ENCODE assay signal across 8 cellular contexts in the genomic region with DNA sequence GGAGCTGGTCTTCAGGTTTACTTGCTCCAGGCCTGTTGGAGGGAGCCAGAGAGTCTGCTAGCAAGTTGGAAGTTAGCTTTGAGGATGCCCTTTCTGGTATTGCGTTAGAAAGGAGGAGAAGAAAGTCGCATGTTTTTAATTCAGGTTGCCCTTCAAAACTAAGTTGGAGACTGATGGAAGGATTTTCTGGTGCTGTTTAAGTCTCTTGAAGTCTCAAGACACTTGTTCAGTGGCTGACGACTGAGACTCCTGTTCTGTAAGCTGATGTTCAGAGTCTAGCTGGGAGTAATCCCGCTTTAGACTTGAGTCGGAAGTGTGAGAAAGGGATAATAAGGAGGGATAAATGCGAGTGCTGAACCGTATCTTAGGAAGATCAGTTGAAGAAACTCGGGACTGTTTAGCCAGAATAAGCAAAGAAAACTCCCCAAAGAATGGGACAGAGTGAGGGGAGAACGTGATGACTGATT. TPM values are rescaled to one million over a fixed set of nuclear protein-coding genes. Genes with fewer than 3 reads are reported as not detected.
A peak's percentile ranks its signal among the peaks of the same experiment; 100 is the strongest.
DNase-seq lines count a peak whose midpoint lies in the region; ATAC-seq, FAIRE-seq and TF ChIP-seq lines count a peak whose summit lies in the region.

No MANE protein-coding gene starts in this region.

- peak overlapping the region; percentile 97 for H3K27ac Mint-ChIP-seq in neural crest cell (ENCODE audit: unreplicated experiment)

- peaks cover 0 to 21% (median 0%) of the 10 kb centered on the region in 3 donors for H3K36me3 ChIP-seq in Peyer's patch

- TF ChIP-seq CTCF in Peyer's patch (IDR thresholded peaks at IDR 0.05), result no peak
- TF ChIP-seq CTCF in epithelial cell of proximal tubule (conservative IDR thresholded peaks at IDR 0.05; ENCODE audit: low read depth, low read length), result peak; percentile 8
- no peak for TF ChIP-seq CTCF in neural crest cell (conservative IDR thresholded peaks at IDR 0.05)

- H3K27me3 Mint-ChIP-seq in neural crest cell (ENCODE audit: low read depth), result peaks cover 42% of the 10 kb centered on the region

- H3K4me3 ChIP-seq in Peyer's patch (peak overlapping the region; percentile 59 to 93 (median 92)), epithelial cell of proximal tubule (ENCODE audit: low read depth, low read length) (peak overlapping the region; percentile 93)

- no peak for FAIRE-seq in GM12891 (lab: Jason Lieb, UNC)

- peak overlapping the region; percentile 87 for H3K4me3 Mint-ChIP-seq in neural crest cell

- peak overlapping the region; percentile 79 to 93 (median 89) for H3K27ac ChIP-seq in Peyer's patch

- DNase-seq in NOMO-1 treated with DMSO at 0.1 percent for 48 hours (lab: John Stamatoyannopoulos, UW; ENCODE audit: unreplicated experiment), result peak; percentile 41
- no peak for DNase-seq in NOMO-1 treated with dmso at 0.1 percent for 144 hours (lab: John Stamatoyannopoulos, UW; ENCODE audit: unreplicated experiment)
- no peak for DNase-seq in Peyer's patch
- DNase-seq in epithelial cell of proximal tubule (ENCODE audit: low read depth), result no peak
- DNase-seq in neural crest cell (ENCODE audit: low read depth, low spot score), result no peak
- no peak for DNase-seq in GM12891 (ENCODE audit: insufficient read length, low spot score)
- no peak for DNase-seq in NCI-H510A treated with DMSO at 0.1 percent for 48 hours (lab: John Stamatoyannopoulos, UW)

- ATAC-seq in HG03565 (IDR thresholded peaks at IDR 0.05; ENCODE audit: unreplicated experiment), result no peak

- TF ChIP-seq POLR2A in Peyer's patch (IDR thresholded peaks at IDR 0.05) (no peak), GM12891 (IDR thresholded peaks at IDR 0.05; ENCODE audit: low read depth, low read length) (no peak)

- H3K4me1 Mint-ChIP-seq in neural crest cell, result peaks cover 38% of the 10 kb centered on the region

- peaks cover 16% of the 10 kb centered on the region for H3K36me3 Mint-ChIP-seq in neural crest cell (ENCODE audit: low read depth)

- no peaks in the 10 kb centered on the region for H3K9me3 ChIP-seq in Peyer's patch

- no peaks in the 10 kb centered on the region for H3K9me3 Mint-ChIP-seq in neural crest cell

- peaks cover 0 to 17% (median 10%) of the 10 kb centered on the region in 4 donors for H3K4me1 ChIP-seq in Peyer's patch

- peaks cover 0 to 27% of the 10 kb centered on the region in 2 donors for H3K27me3 ChIP-seq in Peyer's patch

TF ChIP-seq in GM12891, 5 proteins besides CTCF, POLR2A, EP300 and RAD21:
- TF ChIP-seq POLR2AphosphoS5 (IDR thresholded peaks at IDR 0.05; ENCODE audit: low read depth, low read length) (no peak), PAX5 (IDR thresholded peaks at IDR 0.05; ENCODE audit: insufficient read depth, low read length, severe bottlenecking) (no peak), TAF1 (IDR thresholded peaks at IDR 0.05; ENCODE audit: low read depth, low read length) (no peak), POU2F2 (IDR thresholded peaks at IDR 0.05; ENCODE audit: low read depth, low read length) (no peak), SPI1 (IDR thresholded peaks at IDR 0.05; ENCODE audit: low read depth, low read length) (no peak)

RNA-seq across cellular contexts. Expression of gene AATF, which starts 0.7 kb away (rescaled TPM):
- total RNA-seq in Peyer's patch, result 10 to 100 TPM; 26.9 to 57.8 (median 35.4) TPM
- total RNA-seq in epithelial cell of proximal tubule, result 70.2 and 78.9 TPM in 2 replicates
- total RNA-seq in neural crest cell, result 68.3 and 68.7 TPM in 2 replicates
- polyA plus RNA-seq in GM12891 (2012; ENCODE audit: low read depth, missing spikeins), result 81.9 TPM

RNA-seq across cellular contexts. Expression of gene LHX1, which starts 12.2 kb away (rescaled TPM):
- total RNA-seq in Peyer's patch, result not detected
- 43.1 and 51.9 TPM in 2 replicates for total RNA-seq in epithelial cell of proximal tubule
- 0.43 and 1.1 TPM in 2 replicates for total RNA-seq in neural crest cell
- 0.10 TPM for polyA plus RNA-seq in GM12891 (2012; ENCODE audit: low read depth, missing spikeins)

Comparison
In these comparisons a context has a peak if more than half of its experiments do, and no peak if none do; other contexts are left out.
1. RNA of gene LHX1, which starts 12.2 kb away (total RNA-seq): 43.1 to 51.9 TPM in epithelial cell of proximal tubule; 0.43 to 1.1 TPM in neural crest cell and not detected in Peyer's patch; every median in the first group is over 10 times any median in the second.